14 cellular contexts compared by ENCODE assay signal in genomic region chr11:8333431-8334401, GRCh38.
DNase-seq lines count a peak whose midpoint lies in the region; ATAC-seq and TF ChIP-seq lines count a peak whose summit lies in the region.
"Had no signal": no experiment of that assay in that cellular context is flagged by ENCODE, and none has a peak within 500 bp of the region (broad histone marks: within the 10 kb centered on the region; RNA-seq: fewer than 3 reads in every experiment).

No MANE protein-coding gene starts in this region.

- peak; percentile 23; the same call in 1 of the 2 replicates for TF ChIP-seq CTCF in Panc1 (IDR thresholded peaks at IDR 0.05)
- no peak for TF ChIP-seq CTCF in testis (IDR thresholded peaks at IDR 0.05)
- TF ChIP-seq CTCF in GM10266 (IDR thresholded peaks at IDR 0.05; ENCODE audit: control insufficient read depth, insufficient read depth, low read depth, missing control alignments): no peak

- 88 to 89% methylated on average over 9 to 11 of the region's 11 CpGs for WGBS in testis, 2 donors

- no TSS peak for BruUV-seq in Panc1 (replicated peaks; lab: Mats Ljungman, UMichigan)

- H3K27ac ChIP-seq in Panc1 (ENCODE audit: low read length) (no peak overlapping the region), testis (no peak overlapping the region)
- H3K27ac ChIP-seq: parathyroid adenoma had no signal

- H3K4me3 ChIP-seq in Panc1 (ENCODE audit: low read depth in 2 of 2, low read length in 2 of 2) (no peak overlapping the region), testis (no peak overlapping the region)

- in situ Hi-C loops in Panc1 (cut with HindIII; ENCODE audit: low pct_unique_long_range_greater_than_20kb, low sequenced_read_pairs): no loop called here

- intact Hi-C loops in Panc1 (cut with micrococcal nuclease; ENCODE audit: unreplicated experiment) (no loop called here), testis (cut with DNase I; ENCODE audit: low total_unique reads) (no loop called here)

- no peaks in the 10 kb centered on the region for H3K27me3 ChIP-seq in Panc1 (ENCODE audit: control insufficient read depth, insufficient read depth, low read length)
- H3K27me3 ChIP-seq in testis: no peaks in the 10 kb centered on the region

- H3K4me1 ChIP-seq in Panc1 (ENCODE audit: control insufficient read depth, insufficient read depth, low read length) (peaks cover 12% of the 10 kb centered on the region), testis (peaks cover 3% of the 10 kb centered on the region)
- H3K4me1 ChIP-seq: parathyroid adenoma had no signal

- TF ChIP-seq POLR2A in testis (IDR thresholded peaks at IDR 0.05): no peak

- H3K9me3 ChIP-seq in Panc1 (ENCODE audit: control insufficient read depth, insufficient read depth, low read depth, low read length) (no peaks in the 10 kb centered on the region), testis (no peaks in the 10 kb centered on the region)

- CTCF ChIA-PET in Panc1 (lab: Charles Lee): no interaction called here

- DNase-seq in AG20443 (ENCODE audit: low spot score): peak; percentile 27
- peak; percentile 55 for DNase-seq in HPDE6-E6E7 (ENCODE audit: extremely low spot score)
- no peak for DNase-seq in Panc1 (ENCODE audit: low read depth, low spot score)
- DNase-seq in SIG-M5 (lab: John Stamatoyannopoulos, UW): no peak
- no peak for DNase-seq in testis
- DNase-seq in GM10266 (ENCODE audit: extremely low spot score): no peak
- no peak for DNase-seq in COLO829 (ENCODE audit: low spot score)
- DNase-seq: activated CD4-positive, alpha-beta T cell treated with anti-CD3 and anti-CD28 coated beads for 36 hours; activated gamma-delta T cell treated with Interleukin-2 at 50 U/mL for 16 hours; foreskin melanocyte; NCI-H1694; stimulated activated CD4-positive, alpha-beta T cell treated with anti-CD3 and anti-CD28 coated beads, Interleukin-4, amount 100 ng/mL, for 24 hours had no signal

- ATAC-seq in Panc1: no peak
- ATAC-seq in esophagus mucosa: peak; percentile 77
- ATAC-seq: activated CD4-positive, alpha-beta T cell treated with anti-CD3 and anti-CD28 coated beads for 36 hours had no signal

- POLR2A ChIA-PET in Panc1 (lab: Charles Lee): interaction anchor here (0.5 kb wide), 1 partner anchor 70 kb away, joined by 8 read pairs; the partner anchor contains the start of gene LMO1

- no peaks in the 10 kb centered on the region for H3K36me3 ChIP-seq in Panc1 (ENCODE audit: control insufficient read depth, insufficient read depth, low read length)
- H3K36me3 ChIP-seq in testis (ENCODE audit: low read depth, missing control alignments): no peaks in the 10 kb centered on the region

Comparison
In these comparisons a context has a peak if more than half of its experiments do, and no peak if none do; other contexts are left out.
1. DNase-seq: peak in AG20443 (single experiment) and HPDE6-E6E7 (single experiment); none in Panc1 (single experiment), SIG-M5 (single experiment), testis (single experiment), GM10266 (single experiment) and COLO829 (single experiment).